Comparison of ENCODE assay signal across 20 cellular contexts in the genomic region with DNA sequence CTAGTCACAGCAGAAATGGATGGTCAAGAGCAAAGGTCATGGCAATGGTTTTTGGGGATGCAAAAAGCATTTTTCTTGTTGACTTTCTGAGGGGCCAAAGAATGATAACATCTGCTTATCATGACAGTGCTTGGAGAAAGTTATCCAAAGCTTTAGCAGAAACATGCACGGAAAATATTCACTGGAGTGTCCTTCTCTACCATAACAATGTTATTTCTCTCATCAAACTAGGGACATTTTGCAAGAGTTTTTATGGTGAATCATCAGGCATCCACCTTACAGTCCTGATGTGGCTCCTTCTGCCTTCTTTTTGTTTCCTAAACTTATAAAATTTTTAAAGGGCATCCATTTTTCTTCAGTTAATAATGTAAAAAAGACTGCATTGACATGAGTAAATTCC.
DNase-seq lines count a peak whose midpoint lies in the region; ATAC-seq and TF ChIP-seq lines count a peak whose summit lies in the region.
"Had no signal": no experiment of that assay in that cellular context is flagged by ENCODE, and none has a peak within 500 bp of the region (broad histone marks: within the 10 kb centered on the region; RNA-seq: fewer than 3 reads in every experiment).

No MANE protein-coding gene starts in this region.

- POLR2A ChIA-PET in HEK293 (lab: Yijun Ruan, JAX) (no interaction called here), PC-3 (lab: Charles Lee; ENCODE audit: unreplicated experiment) (no interaction called here)

- H3K4me3 ChIP-seq in AG10803 (ENCODE audit: low read length) (no peak overlapping the region), HEK293 (ENCODE audit: low read depth, low read length) (no peak overlapping the region), PC-3 (ENCODE audit: low read length) (no peak overlapping the region), fibroblast of villous mesenchyme (ENCODE audit: low read depth, low read length) (no peak overlapping the region)
- H3K4me3 ChIP-seq: GM23338, HAP-1 had no signal

- peak; percentile 10 for DNase-seq in AG10803 (ENCODE audit: low read depth)
- DNase-seq in PC-3, result no peak
- peak; percentile 62 for DNase-seq in fibroblast of villous mesenchyme (ENCODE audit: low read depth)
- DNase-seq in NCI-H1092 (lab: John Stamatoyannopoulos, UW), result no peak
- no peak for DNase-seq in NCI-H524 (lab: John Stamatoyannopoulos, UW)
- DNase-seq: 8988T; ACHN; C1 segment of cervical spinal cord; CD4-positive, alpha-beta T cell; DMS79; GF-D8; HFFc6; IMR-90; KBM-7 had no signal

- no peaks in the 10 kb centered on the region for H3K36me3 ChIP-seq in HEK293 (ENCODE audit: control insufficient read depth in 2 of 2, insufficient read depth in 1 of 2, low read length in 2 of 2)
- no peaks in the 10 kb centered on the region for H3K36me3 ChIP-seq in PC-3 (ENCODE audit: low read depth, low read length)
- H3K36me3 ChIP-seq: HAP-1 had no signal

- no peaks in the 10 kb centered on the region for H4K20me1 ChIP-seq in PC-3 (ENCODE audit: low read length)

- no peaks in the 10 kb centered on the region for H3F3A ChIP-seq in PC-3 (ENCODE audit: low read length, unreplicated experiment)

- H3K9me3 ChIP-seq in HEK293 (ENCODE audit: control insufficient read depth, insufficient read depth, low read depth, low read length), result no peaks in the 10 kb centered on the region
- H3K9me3 ChIP-seq in PC-3 (ENCODE audit: low read length), result no peaks in the 10 kb centered on the region
- H3K9me3 ChIP-seq: HAP-1 had no signal

- peak; percentile 51; the same call in 1 of the 2 replicates for ATAC-seq in PC-3
- no peak for ATAC-seq in HG02970 (IDR thresholded peaks at IDR 0.05; ENCODE audit: low FRiP score, unreplicated experiment)
- ATAC-seq in GM21526 (IDR thresholded peaks at IDR 0.05; ENCODE audit: low FRiP score, unreplicated experiment), result no peak
- ATAC-seq: GM23338 had no signal

- no peaks in the 10 kb centered on the region for H3K79me2 ChIP-seq in PC-3 (ENCODE audit: low read length)

- H3K4me2 ChIP-seq in PC-3 (ENCODE audit: low read length), result no peak overlapping the region
- H3K4me2 ChIP-seq: GM23338 had no signal

- no peak overlapping the region for H2AFZ ChIP-seq in PC-3 (ENCODE audit: low read length)
- H2AFZ ChIP-seq: GM23338 had no signal

- no peak overlapping the region for H3K27ac ChIP-seq in HEK293 (ENCODE audit: extremely low read depth, low read depth, low read length)
- no peak overlapping the region for H3K27ac ChIP-seq in PC-3 (ENCODE audit: low read length)
- H3K27ac ChIP-seq: HL-60 had no signal

- no TSS peak for BruUV-seq in PC-3 (replicated peaks; lab: Mats Ljungman, UMichigan)

- intact Hi-C loops in PC-3 (cut with micrococcal nuclease), result no loop called here

- CTCF ChIA-PET in HEK293 (lab: Yijun Ruan, JAX) (interaction anchor here (0.5 to 1.1 kb wide), 2 partner anchors 14 to 16 kb away, joined by 3 read pairs; no protein-coding TSS in a partner anchor), PC-3 (lab: Charles Lee) (no interaction called here)

- no peaks in the 10 kb centered on the region for H3K9me2 ChIP-seq in PC-3 (replicated peaks; ENCODE audit: low read length)

- TF ChIP-seq CTCF in AG10803 (conservative IDR thresholded peaks at IDR 0.05; ENCODE audit: low read length) (no peak), HEK293 (tag by site-specific recombination; IDR thresholded peaks at IDR 0.05) (no peak), PC-3 (conservative IDR thresholded peaks at IDR 0.05; ENCODE audit: low read depth, low read length) (no peak), fibroblast of villous mesenchyme (IDR thresholded peaks at IDR 0.05; ENCODE audit: insufficient read depth, low read depth, low read length) (no peak)

- no peak overlapping the region for H3K9ac ChIP-seq in PC-3 (ENCODE audit: low read length)

- H3K4me1 ChIP-seq in HEK293 (ENCODE audit: control insufficient read depth, insufficient read depth, low read length) (no peaks in the 10 kb centered on the region), PC-3 (ENCODE audit: insufficient read depth, low read length) (no peaks in the 10 kb centered on the region)
- H3K4me1 ChIP-seq: HAP-1 had no signal

- H3K27me3 ChIP-seq in PC-3 (ENCODE audit: low read length), result no peaks in the 10 kb centered on the region

TF ChIP-seq in HEK293, 187 proteins besides CTCF, POLR2A, EP300 and RAD21:
- no peak for TF ChIP-seq KLF9 (tag by site-specific recombination; IDR thresholded peaks at IDR 0.05; ENCODE audit: low read depth)
- TF ChIP-seq SETDB1 (IDR thresholded peaks at IDR 0.05; ENCODE audit: insufficient read length, low read length), result peak; percentile 66
- TF ChIP-seq, protein P1, sequence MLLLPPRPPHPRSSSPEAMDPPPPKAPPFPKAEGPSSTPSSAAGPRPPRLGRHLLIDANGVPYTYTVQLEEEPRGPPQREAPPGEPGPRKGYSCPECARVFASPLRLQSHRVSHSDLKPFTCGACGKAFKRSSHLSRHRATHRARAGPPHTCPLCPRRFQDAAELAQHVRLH (tag by site-specific recombination; IDR thresholded peaks at IDR 0.05), result no peak

Comparison
In these comparisons a context has a peak if more than half of its experiments do, and no peak if none do; other contexts are left out.
1. DNase-seq: peak in AG10803 (single experiment) and fibroblast of villous mesenchyme (single experiment); none in PC-3 (single experiment), NCI-H1092 (single experiment) and NCI-H524 (0 of 2).